In the genomic region with DNA sequence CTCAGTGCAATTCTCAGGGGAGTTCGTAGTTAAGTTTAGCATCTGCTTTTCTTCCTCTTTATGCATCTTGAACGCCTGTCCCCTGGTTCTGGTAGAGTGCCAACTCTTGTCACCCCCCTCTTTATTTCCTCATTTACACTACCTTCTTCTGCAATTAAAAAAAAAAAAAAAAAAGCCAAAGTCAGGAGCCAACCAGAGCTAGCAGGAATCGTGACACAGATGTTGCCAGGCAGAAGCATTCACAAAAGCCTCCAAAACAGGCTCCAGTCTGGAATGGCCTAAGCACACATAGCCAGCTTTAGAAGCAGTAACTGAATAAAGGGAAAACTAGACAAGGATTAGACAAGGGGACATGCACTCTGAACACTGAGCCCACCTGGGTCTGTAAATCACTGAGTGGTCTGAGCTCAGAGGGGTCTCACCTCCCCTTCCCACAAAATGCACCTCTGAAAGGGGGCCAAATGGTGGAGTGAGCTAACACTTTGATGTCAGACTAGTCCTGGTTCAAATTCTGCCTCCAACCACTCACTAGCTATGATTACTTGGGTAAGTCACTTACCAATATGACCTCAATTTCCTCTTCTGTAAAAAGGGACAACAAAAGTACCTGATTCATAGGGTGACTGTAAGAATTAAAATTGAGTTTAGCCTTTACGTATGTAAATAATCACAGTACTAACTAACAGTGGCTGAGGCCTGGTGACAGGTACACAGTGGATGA, we compare ENCODE assay signal across 8 cellular contexts. TPM values are rescaled to one million over a fixed set of nuclear protein-coding genes. Genes with fewer than 3 reads are reported as not detected.
DNase-seq lines count a peak whose midpoint lies in the region; ATAC-seq and TF ChIP-seq lines count a peak whose summit lies in the region.

No MANE protein-coding gene starts in this region.

- no peaks in the 10 kb centered on the region for H3K9me3 ChIP-seq in Loucy (ENCODE audit: insufficient read depth, low read depth, low read length)

- in situ Hi-C loops in G401 (cut with HindIII; ENCODE audit: low sequenced_read_pairs) (no loop called here), SK-MEL-5 (cut with HindIII; ENCODE audit: low pct_unique_long_range_greater_than_20kb, low sequenced_read_pairs) (no loop called here), astrocyte of the cerebellum (cut with HindIII; ENCODE audit: low sequenced_read_pairs) (no loop called here)

- no peaks in the 10 kb centered on the region for H3K36me3 ChIP-seq in Loucy (ENCODE audit: insufficient read depth, low read length)

- H3K4me1 ChIP-seq in Loucy (ENCODE audit: insufficient read depth, low read length, poor library complexity, severe bottlenecking) = peaks cover 5% of the 10 kb centered on the region

- H3K27me3 ChIP-seq in Loucy (ENCODE audit: insufficient read depth, low read length, poor library complexity, severe bottlenecking) = no peaks in the 10 kb centered on the region

- TF ChIP-seq CTCF in Loucy (conservative IDR thresholded peaks at IDR 0.05; ENCODE audit: low read length) = no peak
- TF ChIP-seq CTCF in astrocyte of the cerebellum (IDR thresholded peaks at IDR 0.05; ENCODE audit: low read depth, low read length, missing control alignments) = no peak

- peak overlapping the region; percentile 89 for H2AFZ ChIP-seq in Loucy (ENCODE audit: low read length)

- no peaks in the 10 kb centered on the region for H3K79me2 ChIP-seq in Loucy (ENCODE audit: insufficient read depth, low read length)

- peak overlapping the region; percentile 46 for H3K9ac ChIP-seq in Loucy (ENCODE audit: low read depth, low read length, poor library complexity, severe bottlenecking)

- DNase-seq in G401 (ENCODE audit: low spot score) = peak; percentile 87
- DNase-seq in SK-MEL-5 (ENCODE audit: low read depth, low spot score) = peak; percentile 80
- peak; percentile 68 for DNase-seq in astrocyte of the cerebellum (ENCODE audit: low read depth)
- peak; percentile 87 for DNase-seq in hepatic stellate cell (ENCODE audit: low spot score)
- peak; percentile 63 for DNase-seq in retina

- no peaks in the 10 kb centered on the region for H3F3A ChIP-seq in Loucy (ENCODE audit: low read depth)

- ATAC-seq in GM21360 (IDR thresholded peaks at IDR 0.05; ENCODE audit: unreplicated experiment) = no peak
- no peak for ATAC-seq in GM18861 (IDR thresholded peaks at IDR 0.05; ENCODE audit: unreplicated experiment)

- peak overlapping the region; percentile 59 for H3K4me3 ChIP-seq in Loucy (ENCODE audit: low read length, poor library complexity, severe bottlenecking)
- no peak overlapping the region for H3K4me3 ChIP-seq in astrocyte of the cerebellum (ENCODE audit: low read depth, low read length)

- no peaks in the 10 kb centered on the region for H4K20me1 ChIP-seq in Loucy (ENCODE audit: insufficient read depth, low read length, poor library complexity, severe bottlenecking)

- no peaks in the 10 kb centered on the region for H3K9me2 ChIP-seq in Loucy (replicated peaks; ENCODE audit: low read depth, low read length)

- peak overlapping the region; percentile 66 for H3K4me2 ChIP-seq in Loucy (ENCODE audit: low read depth, low read length, poor library complexity, severe bottlenecking)

RNA-seq across cellular contexts. Expression of gene CD74, which starts 2.0 kb away (rescaled TPM):
- total RNA-seq in G401 (2014; rRNA removed; shearing (Covaris generic)) = 118 and 123 TPM in 2 replicates
- 46.8 and 48.5 TPM in 2 replicates for total RNA-seq in SK-MEL-5 (2014; rRNA removed; shearing (Covaris generic))
- polyA plus RNA-seq in SK-MEL-5 (2015; cell fraction: cytosol; rRNA removed) = 165 and 174 TPM in 2 replicates
- polyA plus RNA-seq in SK-MEL-5 (2015; cell fraction: nucleus; rRNA removed) = 28.8 and 31.9 TPM in 2 replicates

RNA-seq across cellular contexts. Expression of gene RPS14, which starts 38.9 kb away (rescaled TPM):
- total RNA-seq in G401 (2014; rRNA removed; shearing (Covaris generic)) = 3,973 and 5,195 TPM in 2 replicates
- 2,665 and 2,807 TPM in 2 replicates for total RNA-seq in SK-MEL-5 (2014; rRNA removed; shearing (Covaris generic))
- polyA plus RNA-seq in SK-MEL-5 (2015; cell fraction: cytosol; rRNA removed) = 2,027 and 2,592 TPM in 2 replicates
- 301 and 412 TPM in 2 replicates for polyA plus RNA-seq in SK-MEL-5 (2015; cell fraction: nucleus; rRNA removed)

RNA-seq across cellular contexts. Expression of gene TCOF1, which starts 53.2 kb away (rescaled TPM):
- total RNA-seq in G401 (2014; rRNA removed; shearing (Covaris generic)) = 78.5 and 94.9 TPM in 2 replicates
- total RNA-seq in SK-MEL-5 (2014; rRNA removed; shearing (Covaris generic)) = 20.8 and 25.7 TPM in 2 replicates
- 33.9 and 41.4 TPM in 2 replicates for polyA plus RNA-seq in SK-MEL-5 (2015; cell fraction: cytosol; rRNA removed)
- 48.1 and 58.7 TPM in 2 replicates for polyA plus RNA-seq in SK-MEL-5 (2015; cell fraction: nucleus; rRNA removed)
